In genomic region chr19:6529351-6529750, GRCh38 we compare ENCODE assay signal across 14 cellular contexts. TPM values are rescaled to one million over a fixed set of nuclear protein-coding genes. Genes with fewer than 3 reads are reported as not detected.
DNase-seq lines count a peak whose midpoint lies in the region; ATAC-seq, FAIRE-seq and TF ChIP-seq lines count a peak whose summit lies in the region.
"Had no signal": no experiment of that assay in that cellular context is flagged by ENCODE, and none has a peak within 500 bp of the region (broad histone marks: within the 10 kb centered on the region; RNA-seq: fewer than 3 reads in every experiment).

No MANE protein-coding gene starts in this region.

- H3K4me3 Mint-ChIP-seq in activated naive CD4-positive, alpha-beta T cell treated with anti-CD3 and anti-CD28 coated beads, Interleukin-2, amount 10 ng/mL, durations not matched to agents 7 days and 5 days: peak overlapping the region; percentile 2
- peak overlapping the region; percentile 88 for H3K4me3 Mint-ChIP-seq in stimulated activated memory B cell treated with anti-CD40 and anti-IgM and Interleukin-4, amounts not matched to agents 10 μg/mL and 1 μg/mL and 100 μg/mL, for 72 hours

- FAIRE-seq in H1 (lab: Jason Lieb, UNC): no peak

- no peak for TF ChIP-seq POLR2A in H1 (IDR thresholded peaks at IDR 0.05; ENCODE audit: control extremely low read depth in 1 of 2, low read depth in 2 of 2, low read length in 2 of 2)

- peak overlapping the region; percentile 1; the same call in 1 of the 2 replicates for H2BK15ac ChIP-seq in H1 (ENCODE audit: low read length)

- H3K4me3 ChIP-seq in OCI-LY3 (ENCODE audit: low read length) (peak overlapping the region; percentile 99), H1 (ENCODE audit: extremely low read depth in 1 of 4, insufficient read depth in 2 of 4, low read depth in 3 of 4, low read length in 4 of 4) (no peak overlapping the region), foreskin fibroblast (ENCODE audit: low read depth in 1 of 2, low read length in 2 of 2) (no peak overlapping the region)

- peak overlapping the region; percentile 96 for H3K27ac ChIP-seq in OCI-LY3 (ENCODE audit: low read length)
- H3K27ac ChIP-seq in H1 (ENCODE audit: low read depth, low read length): no peak overlapping the region

- H4K20me1 ChIP-seq in OCI-LY3 (ENCODE audit: insufficient read depth, low read length) (peaks cover 27% of the 10 kb centered on the region), H1 (replicated peaks in 1 of 2; ENCODE audit: control insufficient read depth in 1 of 2, insufficient read depth in 2 of 2, low read length in 2 of 2) (peaks cover 0 to 4% of the 10 kb centered on the region in 2 experiments)

- H3K9ac ChIP-seq in OCI-LY3 (ENCODE audit: low read length) (peak overlapping the region; percentile 99), H1 (replicated peaks in 1 of 4; ENCODE audit: extremely low read depth in 1 of 4, low read depth in 3 of 4, low read length in 3 of 4) (no peak overlapping the region)

- DNase-seq in activated naive CD4-positive, alpha-beta T cell treated with anti-CD3 and anti-CD28 coated beads, Interleukin-2, amount 10 ng/mL, durations not matched to agents 7 days and 5 days: no peak
- DNase-seq in activated naive CD4-positive, alpha-beta T cell treated with anti-CD3 and anti-CD28 coated beads, Interleukin-2, amount 50 U/mL, for 16 hours: no peak
- DNase-seq in H1 (ENCODE audit: low read depth in 1 of 2, low spot score in 2 of 2): no peak
- no peak for DNase-seq in COR-L47 (lab: John Stamatoyannopoulos, UW)
- DNase-seq in foreskin fibroblast: no peak
- DNase-seq: activated CD8-positive, alpha-beta memory T cell treated with anti-CD3 and anti-CD28 coated beads, Interleukin-2, amount 50 U/mL, for 4 hours; NCI-H2029; SHP77 had no signal

- H3K4me1 ChIP-seq in OCI-LY3 (ENCODE audit: low read length) (peaks cover 49% of the 10 kb centered on the region), H1 (replicated peaks in 1 of 4; ENCODE audit: control insufficient read depth in 3 of 4, insufficient read depth in 4 of 4, low read length in 3 of 4) (peaks cover 5 to 24% (median 16%) of the 10 kb centered on the region in 4 experiments)

- peak overlapping the region; percentile 33; the same call in 1 of the 2 replicates for H2BK12ac ChIP-seq in H1 (ENCODE audit: low read depth, low read length)

- H3K79me2 ChIP-seq in OCI-LY3 (ENCODE audit: low read length) (peaks cover 43% of the 10 kb centered on the region), H1 (ENCODE audit: control insufficient read depth in 1 of 2, insufficient read depth in 2 of 2, low read length in 2 of 2) (no peaks in the 10 kb centered on the region)

- H3K36me3 Mint-ChIP-seq in activated naive CD4-positive, alpha-beta T cell treated with anti-CD3 and anti-CD28 coated beads, Interleukin-2, amount 10 ng/mL, durations not matched to agents 7 days and 5 days: no peaks in the 10 kb centered on the region
- peaks cover 15% of the 10 kb centered on the region for H3K36me3 Mint-ChIP-seq in stimulated activated memory B cell treated with anti-CD40 and anti-IgM and Interleukin-4, amounts not matched to agents 10 μg/mL and 1 μg/mL and 100 μg/mL, for 72 hours

- no peaks in the 10 kb centered on the region for H3K9me3 Mint-ChIP-seq in activated naive CD4-positive, alpha-beta T cell treated with anti-CD3 and anti-CD28 coated beads, Interleukin-2, amount 10 ng/mL, durations not matched to agents 7 days and 5 days
- no peaks in the 10 kb centered on the region for H3K9me3 Mint-ChIP-seq in stimulated activated memory B cell treated with anti-CD40 and anti-IgM and Interleukin-4, amounts not matched to agents 10 μg/mL and 1 μg/mL and 100 μg/mL, for 72 hours

- H3K27me3 ChIP-seq in OCI-LY3 (ENCODE audit: low read depth, low read length) (no peaks in the 10 kb centered on the region), H1 (replicated peaks in 1 of 4; ENCODE audit: control insufficient read depth in 3 of 4, extremely low read depth in 1 of 4, insufficient read depth in 3 of 4, low read length in 3 of 4) (peaks cover 17 to 33% (median 32%) of the 10 kb centered on the region in 4 experiments)

- POLR2A ChIA-PET in H1 (lab: Charles Lee; ENCODE audit: partially characterized antibody): interaction anchor here (1.5 to 1.6 kb wide), 2 partner anchors 59 to 61 kb away, joined by 4 to 5 read pairs; no protein-coding TSS in a partner anchor

- TF ChIP-seq RAD21 in H1 (IDR thresholded peaks at IDR 0.05 in 1 of 2, conservative IDR thresholded peaks at IDR 0.05 in 1 of 2; ENCODE audit: low read depth in 2 of 2, low read length in 2 of 2): no peak

- 89% methylated on average over 1 of the region's 2 CpGs; no CpG with 5 or more reads in 1 of the 2 experiments for WGBS in H1 (ENCODE audit: extremely low coverage in 1 of 2, insufficient coverage in 1 of 2, insufficient read length in 1 of 2, insufficient replicate concordance in 2 of 2, low coverage in 1 of 2, low lambda C conversion rate in 2 of 2, missing lambda C conversion rate in 1 of 2), 2 experiments

- no peak overlapping the region for H3K27ac Mint-ChIP-seq in activated naive CD4-positive, alpha-beta T cell treated with anti-CD3 and anti-CD28 coated beads, Interleukin-2, amount 10 ng/mL, durations not matched to agents 7 days and 5 days
- H3K27ac Mint-ChIP-seq in stimulated activated memory B cell treated with anti-CD40 and anti-IgM and Interleukin-4, amounts not matched to agents 10 μg/mL and 1 μg/mL and 100 μg/mL, for 72 hours: peak overlapping the region; percentile 88

- H2BK20ac ChIP-seq in H1 (ENCODE audit: low read length): peak overlapping the region; percentile 6; the same call in 1 of the 2 replicates

- H3K9me3 ChIP-seq in OCI-LY3 (ENCODE audit: insufficient read depth, low read length) (no peaks in the 10 kb centered on the region), H1 (ENCODE audit: insufficient read depth in 2 of 2, low read depth in 1 of 2, low read length in 1 of 2) (no peaks in the 10 kb centered on the region)
- H3K9me3 ChIP-seq: adrenal gland had no signal

- no peak overlapping the region for H3K18ac ChIP-seq in H1 (ENCODE audit: extremely low read depth, low read length)

- H3K56ac ChIP-seq in H1 (replicated peaks; ENCODE audit: insufficient read length, low read depth, low read length): no peak overlapping the region

- CTCF ChIA-PET in activated naive CD4-positive, alpha-beta T cell treated with anti-CD3 and anti-CD28 coated beads, Interleukin-2, amount 10 ng/mL, durations not matched to agents 7 days and 5 days (lab: Charles Lee): no interaction called here
- CTCF ChIA-PET in H1 (lab: Charles Lee; ENCODE audit: partially characterized antibody): no interaction called here

- peaks cover 4% of the 10 kb centered on the region for H3K79me1 ChIP-seq in H1 (ENCODE audit: low read depth, low read length)

- no peak overlapping the region for H3K23ac ChIP-seq in H1 (ENCODE audit: insufficient read length)

- no peak overlapping the region for H2BK5ac ChIP-seq in H1 (ENCODE audit: low read depth, low read length)

- peaks cover 19% of the 10 kb centered on the region for H3K23me2 ChIP-seq in H1 (ENCODE audit: low read depth, low read length)

- TF ChIP-seq CTCF in OCI-LY3 (IDR thresholded peaks at IDR 0.05; ENCODE audit: low read depth, low read length): no peak
- no peak for TF ChIP-seq CTCF in H1 (IDR thresholded peaks at IDR 0.05; ENCODE audit: control extremely low read depth in 1 of 3, insufficient read depth in 1 of 3, low read depth in 1 of 3, low read length in 3 of 3)
- TF ChIP-seq CTCF in foreskin fibroblast (IDR thresholded peaks at IDR 0.05; ENCODE audit: low read depth, low read length): no peak

- H4K91ac ChIP-seq in H1 (replicated peaks; ENCODE audit: insufficient read length, low read length): peak overlapping the region; percentile 17

- H2BK120ac ChIP-seq in H1 (replicated peaks; ENCODE audit: low read depth, low read length): no peak overlapping the region

- H2AFZ ChIP-seq in OCI-LY3 (ENCODE audit: low read depth, low read length) (no peak overlapping the region), H1 (ENCODE audit: low read length) (no peak overlapping the region)

- no peak overlapping the region for H3K14ac ChIP-seq in H1 (ENCODE audit: insufficient read length)

- ATAC-seq in stimulated activated memory B cell treated with anti-CD40 and anti-IgM and Interleukin-4, amounts not matched to agents 10 μg/mL and 1 μg/mL and 100 μg/mL, for 72 hours: no peak
- no peak for ATAC-seq in GM18867 (IDR thresholded peaks at IDR 0.05; ENCODE audit: unreplicated experiment)
- ATAC-seq: esophagus mucosa, left lobe of liver had no signal

- no peak overlapping the region for H3K4ac ChIP-seq in H1 (replicated peaks; ENCODE audit: insufficient read length, low read depth, low read length)

- TF ChIP-seq EP300 in H1 (IDR thresholded peaks at IDR 0.05; ENCODE audit: borderline replicate concordance in 1 of 2, low read depth in 2 of 2, low read length in 2 of 2): no peak

- H3K4me2 ChIP-seq in OCI-LY3 (ENCODE audit: low read length) (peak overlapping the region; percentile 97), H1 (ENCODE audit: insufficient read depth in 1 of 2, low read depth in 2 of 2, low read length in 2 of 2) (no peak overlapping the region; a peak in 1 of 4 replicates)

- H3K36me3 ChIP-seq in OCI-LY3 (replicated peaks; ENCODE audit: low read depth, low read length): peaks cover 27% of the 10 kb centered on the region
- no peaks in the 10 kb centered on the region for H3K36me3 ChIP-seq in H1 (ENCODE audit: control insufficient read depth in 2 of 4, insufficient read depth in 4 of 4, low read length in 3 of 4)
- H3K36me3 ChIP-seq: adrenal gland had no signal

- no peak overlapping the region for H4K8ac ChIP-seq in H1 (ENCODE audit: extremely low read depth, insufficient read depth, low read length)

- H3K27me3 Mint-ChIP-seq in activated naive CD4-positive, alpha-beta T cell treated with anti-CD3 and anti-CD28 coated beads, Interleukin-2, amount 10 ng/mL, durations not matched to agents 7 days and 5 days: peaks cover 76% of the 10 kb centered on the region
- H3K27me3 Mint-ChIP-seq in stimulated activated memory B cell treated with anti-CD40 and anti-IgM and Interleukin-4, amounts not matched to agents 10 μg/mL and 1 μg/mL and 100 μg/mL, for 72 hours: no peaks in the 10 kb centered on the region

- H2AK5ac ChIP-seq in H1 (ENCODE audit: low read depth, low read length): 0 out of 2 replicates have a peak overlapping the region, but pooled peaks have one; percentile 53

- no peak overlapping the region for H4K5ac ChIP-seq in H1 (ENCODE audit: insufficient read length, low read depth, low read length)

- H3K4me1 Mint-ChIP-seq in activated naive CD4-positive, alpha-beta T cell treated with anti-CD3 and anti-CD28 coated beads, Interleukin-2, amount 10 ng/mL, durations not matched to agents 7 days and 5 days: peaks cover 31% of the 10 kb centered on the region
- peaks cover 61% of the 10 kb centered on the region for H3K4me1 Mint-ChIP-seq in stimulated activated memory B cell treated with anti-CD40 and anti-IgM and Interleukin-4, amounts not matched to agents 10 μg/mL and 1 μg/mL and 100 μg/mL, for 72 hours

RNA-seq across cellular contexts. Expression of gene TNFSF9, which starts 1.5 kb away (rescaled TPM):
- 1.7 and 1.8 TPM in 2 replicates for total RNA-seq in H1 (2021; fragmentation: NEBNext Ultra II Directional; extraction: Animal tissue kit (Norgen Biotek cat#: 25700))
- 4.4 TPM in 2 replicates for polyA plus RNA-seq in H1 (2011; rRNA removed)
- 2.9 TPM for polyA plus RNA-seq in H1 (2011; cell fraction: cytosol; rRNA removed)
- 2.6 TPM for polyA plus RNA-seq in H1 (2011; cell fraction: nucleus; rRNA removed)
- polyA plus RNA-seq in H1 (2012, experiment 1 of 2): 2.6 to 3.2 TPM (median 3.1 TPM) in 4 replicates
- 3.1 TPM for polyA plus RNA-seq in H1 (2012, experiment 2 of 2)
- polyA plus RNA-seq in H1 (2013, experiment 1 of 2): 8.5 TPM
- polyA plus RNA-seq in H1 (2013, experiment 2 of 2): 10.1 TPM
- 1.1 and 1.3 TPM in 2 replicates for polyA minus RNA-seq in H1 (2011; rRNA and poly(A)+ RNA removed)
- 3.4 TPM for polyA minus RNA-seq in H1 (2011; cell fraction: cytosol; rRNA and poly(A)+ RNA removed)
- 5.8 TPM for polyA minus RNA-seq in H1 (2011; cell fraction: nucleus; rRNA and poly(A)+ RNA removed)

RNA-seq across cellular contexts. Expression of gene TUBB4A, which starts 27.2 kb away (rescaled TPM):
- total RNA-seq in H1 (2021; fragmentation: NEBNext Ultra II Directional; extraction: Animal tissue kit (Norgen Biotek cat#: 25700)): 21.2 and 30.4 TPM in 2 replicates
- polyA plus RNA-seq in H1 (2011; rRNA removed): 16.8 and 29.9 TPM in 2 replicates
- 10.4 TPM for polyA plus RNA-seq in H1 (2011; cell fraction: cytosol; rRNA removed)
- polyA plus RNA-seq in H1 (2011; cell fraction: nucleus; rRNA removed): 13.4 TPM
- 29.0 to 42.9 TPM (median 38.1 TPM) in 4 replicates for polyA plus RNA-seq in H1 (2012, experiment 1 of 2)
- polyA plus RNA-seq in H1 (2012, experiment 2 of 2): 36.9 TPM
- 33.7 TPM for polyA plus RNA-seq in H1 (2013, experiment 1 of 2)
- 32.7 TPM for polyA plus RNA-seq in H1 (2013, experiment 2 of 2)
- polyA minus RNA-seq in H1 (2011; rRNA and poly(A)+ RNA removed): 8.9 and 21.0 TPM in 2 replicates
- 63.5 TPM for polyA minus RNA-seq in H1 (2011; cell fraction: cytosol; rRNA and poly(A)+ RNA removed)
- 20.5 TPM for polyA minus RNA-seq in H1 (2011; cell fraction: nucleus; rRNA and poly(A)+ RNA removed)

RNA-seq across cellular contexts. Expression of gene DENND1C, which starts 47.8 kb away (rescaled TPM):
- 3.7 and 4.0 TPM in 2 replicates for total RNA-seq in H1 (2021; fragmentation: NEBNext Ultra II Directional; extraction: Animal tissue kit (Norgen Biotek cat#: 25700))
- 3.6 and 3.9 TPM in 2 replicates for polyA plus RNA-seq in H1 (2011; rRNA removed)
- 2.6 TPM for polyA plus RNA-seq in H1 (2011; cell fraction: cytosol; rRNA removed)
- 3.6 TPM for polyA plus RNA-seq in H1 (2011; cell fraction: nucleus; rRNA removed)
- 19.7 to 29.2 TPM (median 22.4 TPM) in 4 replicates for polyA plus RNA-seq in H1 (2012, experiment 1 of 2)
- polyA plus RNA-seq in H1 (2012, experiment 2 of 2): 15.8 TPM
- polyA plus RNA-seq in H1 (2013, experiment 1 of 2): 5.4 TPM
- polyA plus RNA-seq in H1 (2013, experiment 2 of 2): 5.5 TPM
- polyA minus RNA-seq in H1 (2011; rRNA and poly(A)+ RNA removed): 0.91 and 1.1 TPM in 2 replicates
- polyA minus RNA-seq in H1 (2011; cell fraction: cytosol; rRNA and poly(A)+ RNA removed): 1.8 TPM
- polyA minus RNA-seq in H1 (2011; cell fraction: nucleus; rRNA and poly(A)+ RNA removed): 1.6 TPM
